In genomic region chr14:65151329-65152010, GRCh38 we compare ENCODE assay signal across 16 cellular contexts.
"Had no signal": no experiment of that assay in that cellular context is flagged by ENCODE, and none has a peak within 500 bp of the region (broad histone marks: within the 10 kb centered on the region; RNA-seq: fewer than 3 reads in every experiment).

No MANE protein-coding gene starts in this region.

- H3K36me3 Mint-ChIP-seq: activated CD4-positive, alpha-beta memory T cell treated with anti-CD3 and anti-CD28 coated beads for 36 hours; activated naive CD8-positive, alpha-beta T cell treated with anti-CD3 and anti-CD28 coated beads, Interleukin-2, amount 10 ng/mL, durations not matched to agents 7 days and 5 days had no signal

- H3K27me3 Mint-ChIP-seq: activated CD4-positive, alpha-beta memory T cell treated with anti-CD3 and anti-CD28 coated beads for 36 hours had no signal

- DNase-seq: activated CD4-positive, alpha-beta memory T cell treated with anti-CD3 and anti-CD28 coated beads for 36 hours; activated CD4-positive, alpha-beta T cell treated with anti-CD3 and anti-CD28 coated beads for 48 hours; activated effector memory CD4-positive, alpha-beta T cell treated with Interleukin-2 at 50 U/mL for 16 hours; activated naive CD4-positive, alpha-beta T cell treated with anti-CD3 and anti-CD28 coated beads for 36 hours; activated naive CD8-positive, alpha-beta T cell treated with anti-CD3 and anti-CD28 coated beads, Interleukin-2, amount 10 ng/mL, durations not matched to agents 7 days and 5 days; activated T-cell treated with anti-CD3 and anti-CD28 coated beads, Interleukin-2, amount 50 U/mL, for 48 hours; amygdala; head of caudate nucleus; hypothalamus; left ventricle myocardium superior; nucleus accumbens; right cardiac atrium; stimulated activated CD4-positive, alpha-beta T cell treated with anti-CD3 and anti-CD28 coated beads, Interleukin-1b, Interleukin-23, amount 100 ng/mL, for 48 hours; stimulated activated naive CD8-positive, alpha-beta T cell treated with anti-CD3 and anti-CD28 coated beads, Interleukin-15, amount 100 ng/mL, for 72 hours; transverse colon had no signal

- H3K4me1 Mint-ChIP-seq: activated naive CD8-positive, alpha-beta T cell treated with anti-CD3 and anti-CD28 coated beads, Interleukin-2, amount 10 ng/mL, durations not matched to agents 7 days and 5 days had no signal

- H3K27ac Mint-ChIP-seq: activated CD4-positive, alpha-beta memory T cell treated with anti-CD3 and anti-CD28 coated beads for 36 hours; activated naive CD4-positive, alpha-beta T cell treated with anti-CD3 and anti-CD28 coated beads for 36 hours; activated naive CD8-positive, alpha-beta T cell treated with anti-CD3 and anti-CD28 coated beads, Interleukin-2, amount 10 ng/mL, durations not matched to agents 7 days and 5 days; nephron; stimulated activated naive CD8-positive, alpha-beta T cell treated with anti-CD3 and anti-CD28 coated beads, Interleukin-15, amount 100 ng/mL, for 72 hours had no signal

- H3K9me3 Mint-ChIP-seq: activated CD4-positive, alpha-beta memory T cell treated with anti-CD3 and anti-CD28 coated beads for 36 hours; activated naive CD4-positive, alpha-beta T cell treated with anti-CD3 and anti-CD28 coated beads for 36 hours; activated naive CD8-positive, alpha-beta T cell treated with anti-CD3 and anti-CD28 coated beads, Interleukin-2, amount 10 ng/mL, durations not matched to agents 7 days and 5 days; nephron; stimulated activated naive CD8-positive, alpha-beta T cell treated with anti-CD3 and anti-CD28 coated beads, Interleukin-15, amount 100 ng/mL, for 72 hours had no signal

- H3K4me3 Mint-ChIP-seq: activated CD4-positive, alpha-beta memory T cell treated with anti-CD3 and anti-CD28 coated beads for 36 hours; activated naive CD4-positive, alpha-beta T cell treated with anti-CD3 and anti-CD28 coated beads for 36 hours; activated naive CD8-positive, alpha-beta T cell treated with anti-CD3 and anti-CD28 coated beads, Interleukin-2, amount 10 ng/mL, durations not matched to agents 7 days and 5 days; nephron; stimulated activated naive CD8-positive, alpha-beta T cell treated with anti-CD3 and anti-CD28 coated beads, Interleukin-15, amount 100 ng/mL, for 72 hours had no signal
